ENCODE assay signal across 17 cellular contexts in genomic region chr1:203577874-203578464, GRCh38. TPM values are rescaled to one million over a fixed set of nuclear protein-coding genes. Genes with fewer than 3 reads are reported as not detected.
A peak's percentile ranks its signal among the peaks of the same experiment; 100 is the strongest.
DNase-seq lines count a peak whose midpoint lies in the region; ATAC-seq, FAIRE-seq and TF ChIP-seq lines count a peak whose summit lies in the region.
"Had no signal": no experiment of that assay in that cellular context is flagged by ENCODE, and none has a peak within 500 bp of the region (broad histone marks: within the 10 kb centered on the region; RNA-seq: fewer than 3 reads in every experiment).

No MANE protein-coding gene starts in this region.

- H3K27me3 Mint-ChIP-seq in WTC11 (ENCODE audit: low read depth) (no peaks in the 10 kb centered on the region; the same call in 1 of the 2 replicates), endothelial cell (ENCODE audit: unreplicated experiment) (no peaks in the 10 kb centered on the region)
- H3K27me3 Mint-ChIP-seq: CD4-positive, alpha-beta memory T cell had no signal

- H3K9me3 Mint-ChIP-seq in WTC11 (no peaks in the 10 kb centered on the region), endothelial cell (ENCODE audit: unreplicated experiment) (no peaks in the 10 kb centered on the region)
- H3K9me3 Mint-ChIP-seq: CD4-positive, alpha-beta memory T cell had no signal

- H3K4me1 ChIP-seq in HepG2 (ENCODE audit: insufficient read depth, low read length) (no peaks in the 10 kb centered on the region), right lobe of liver (no peaks in the 10 kb centered on the region)

- ATAC-seq in HepG2 (no peak), right lobe of liver (no peak), WTC11 (no peak), HG02678 (IDR thresholded peaks at IDR 0.05; ENCODE audit: unreplicated experiment) (no peak)

- no peak overlapping the region for H2AFZ ChIP-seq in HepG2 (ENCODE audit: low read length)
- no peak overlapping the region for H2AFZ ChIP-seq in neural cell (ENCODE audit: low read depth, low read length)

- H3K4me3 Mint-ChIP-seq in WTC11, result no peak overlapping the region
- H3K4me3 Mint-ChIP-seq in endothelial cell (ENCODE audit: unreplicated experiment), result no peak overlapping the region
- H3K4me3 Mint-ChIP-seq: CD4-positive, alpha-beta memory T cell had no signal

- no peaks in the 10 kb centered on the region for H3K79me2 ChIP-seq in HepG2 (ENCODE audit: insufficient read depth, low read length)
- H3K79me2 ChIP-seq in neural cell (replicated peaks; ENCODE audit: insufficient read depth, low read length), result no peaks in the 10 kb centered on the region

- H3F3A ChIP-seq in neural cell (ENCODE audit: insufficient read depth, low read length, poor library complexity, severe bottlenecking), result peaks cover 3% of the 10 kb centered on the region

- H4K20me1 ChIP-seq in HepG2 (ENCODE audit: insufficient read depth, low read length) (no peaks in the 10 kb centered on the region), neural cell (ENCODE audit: insufficient read depth) (no peaks in the 10 kb centered on the region)

- TF ChIP-seq CTCF in HepG2 (CRISPR knock-in tag; IDR thresholded peaks at IDR 0.05) (no peak), right lobe of liver (IDR thresholded peaks at IDR 0.05) (no peak), WTC11 (IDR thresholded peaks at IDR 0.05) (no peak), neural cell (IDR thresholded peaks at IDR 0.05; ENCODE audit: poor library complexity, severe bottlenecking) (no peak), endothelial cell (IDR thresholded peaks at IDR 0.05; ENCODE audit: unreplicated experiment) (no peak)

- no peaks in the 10 kb centered on the region for H3K9me2 ChIP-seq in neural cell (ENCODE audit: insufficient read depth, low read length)

- no peak overlapping the region for H3K27ac Mint-ChIP-seq in WTC11
- H3K27ac Mint-ChIP-seq in endothelial cell (ENCODE audit: unreplicated experiment), result no peak overlapping the region
- H3K27ac Mint-ChIP-seq: CD4-positive, alpha-beta memory T cell had no signal

- TF ChIP-seq POLR2A in HepG2 (IDR thresholded peaks at IDR 0.05; ENCODE audit: insufficient read depth in 1 of 2, low read depth in 2 of 2, low read length in 2 of 2), result no peak
- TF ChIP-seq POLR2A in right lobe of liver (IDR thresholded peaks at IDR 0.05), result no peak

- H3K4me3 ChIP-seq in HepG2 (replicated peaks in 1 of 3; ENCODE audit: insufficient read depth in 1 of 3, low read depth in 2 of 3, low read length in 3 of 3) (no peak overlapping the region), right lobe of liver (no peak overlapping the region), neural cell (ENCODE audit: low read length) (peak overlapping the region; percentile 32)

- POLR2A ChIA-PET in HepG2 (lab: Yijun Ruan, JAX) (no interaction called here), WTC11 (lab: Charles Lee) (no interaction called here)

- no peaks in the 10 kb centered on the region for H3K4me1 Mint-ChIP-seq in WTC11
- no peaks in the 10 kb centered on the region for H3K4me1 Mint-ChIP-seq in endothelial cell (ENCODE audit: unreplicated experiment)
- H3K4me1 Mint-ChIP-seq: CD4-positive, alpha-beta memory T cell had no signal

- 51% methylated on average over 7 of the region's 7 CpGs for WGBS in HepG2 (ENCODE audit: low lambda C conversion rate)
- WGBS in right lobe of liver (ENCODE audit: insufficient coverage, low coverage, low lambda C conversion rate, missing lambda C conversion rate), result 85% methylated on average over 7 of the region's 7 CpGs

- no peaks in the 10 kb centered on the region; a peak in 1 of 5 replicates for H3K27me3 ChIP-seq in HepG2 (ENCODE audit: control insufficient read depth in 1 of 2, insufficient read depth in 2 of 2, low read length in 2 of 2)
- H3K27me3 ChIP-seq in right lobe of liver, result no peaks in the 10 kb centered on the region
- no peaks in the 10 kb centered on the region for H3K27me3 ChIP-seq in neural cell (ENCODE audit: insufficient read depth, low read depth, low read length)

- no peak for DNase-seq in HepG2 (ENCODE audit: low spot score)
- DNase-seq in right lobe of liver, result no peak
- no peak for DNase-seq in WTC11 (ENCODE audit: low spot score)
- no peak for DNase-seq in endothelial cell (ENCODE audit: low spot score)
- DNase-seq: C1 segment of cervical spinal cord; Calu3; CD4-positive, alpha-beta memory T cell; COR-L47; DMS153; DND-41; GOT3; HCEC 1CT had no signal

- FAIRE-seq in HepG2 (lab: Jason Lieb, UNC), result no peak
- FAIRE-seq: G401.6, GM12892, H54 had no signal

- in situ Hi-C loops in HepG2 (cut with HindIII; ENCODE audit: extremely low pct_ligation_motif_present, low pct_unique_long_range_greater_than_20kb), result no loop called here

- intact Hi-C loops in HepG2 (cut with micrococcal nuclease; ENCODE audit: unreplicated experiment) (no loop called here), right lobe of liver (cut with DNase I) (no loop called here)

- no peaks in the 10 kb centered on the region for H3K9me3 ChIP-seq in HepG2 (ENCODE audit: low read length)
- no peaks in the 10 kb centered on the region for H3K9me3 ChIP-seq in right lobe of liver
- no peaks in the 10 kb centered on the region for H3K9me3 ChIP-seq in neural cell (ENCODE audit: low read length)

- BruUV-seq in HepG2 (replicated peaks; lab: Mats Ljungman, UMichigan), result no TSS peak

- TF ChIP-seq EP300 in HepG2 (IDR thresholded peaks at IDR 0.05; ENCODE audit: low read depth in 2 of 2, low read length in 2 of 2) (no peak), HepG2 (CRISPR knock-in tag; IDR thresholded peaks at IDR 0.05; ENCODE audit: borderline replicate concordance) (no peak), neural cell (conservative IDR thresholded peaks at IDR 0.05; ENCODE audit: poor library complexity, severe bottlenecking) (peak; percentile 94)

- TF ChIP-seq RAD21 in HepG2 (CRISPR knock-in tag; IDR thresholded peaks at IDR 0.05), result no peak
- TF ChIP-seq RAD21 in neural cell (conservative IDR thresholded peaks at IDR 0.05), result peak; percentile 23

- H3K36me3 ChIP-seq in HepG2 (replicated peaks in 1 of 2; ENCODE audit: control insufficient read depth in 1 of 2, insufficient read depth in 2 of 2, low read length in 2 of 2), result no peaks in the 10 kb centered on the region
- no peaks in the 10 kb centered on the region for H3K36me3 ChIP-seq in right lobe of liver
- H3K36me3 ChIP-seq in neural cell (ENCODE audit: insufficient read depth, low read length), result no peaks in the 10 kb centered on the region

- CTCF ChIA-PET in HepG2 (lab: Yijun Ruan, JAX; ENCODE audit: low intra/inter-chr PET ratio, low total read pairs) (no interaction called here), WTC11 (lab: Charles Lee) (interaction anchor here (1.9 kb wide), 1 partner anchor 125 kb away, joined by 5 read pairs; no protein-coding TSS in a partner anchor)

- H3K27ac ChIP-seq in HepG2 (ENCODE audit: extremely low read length, insufficient read depth, low read length), result no peak overlapping the region
- no peak overlapping the region for H3K27ac ChIP-seq in right lobe of liver
- peak overlapping the region; percentile 80 for H3K27ac ChIP-seq in neural cell (ENCODE audit: low read length)

- H3K36me3 Mint-ChIP-seq in WTC11 (no peaks in the 10 kb centered on the region), endothelial cell (ENCODE audit: low read depth, unreplicated experiment) (no peaks in the 10 kb centered on the region)
- H3K36me3 Mint-ChIP-seq: CD4-positive, alpha-beta memory T cell had no signal

- H3K4me2 ChIP-seq in HepG2 (ENCODE audit: low read depth, low read length) (no peak overlapping the region), neural cell (ENCODE audit: low read length) (peak overlapping the region; percentile 3)

- H3K9ac ChIP-seq in HepG2 (ENCODE audit: insufficient read depth, low read depth, low read length) (no peak overlapping the region), neural cell (ENCODE audit: low read length) (peak overlapping the region; percentile 40)

TF ChIP-seq in HepG2, 621 proteins besides CTCF, POLR2A, EP300 and RAD21 (continues in another document):
- TF ChIP-seq ZNF256 (CRISPR knock-in tag; conservative IDR thresholded peaks at IDR 0.05), result no peak

TF ChIP-seq in WTC11, 78 proteins besides CTCF, POLR2A, EP300 and RAD21 (continues in another document):
- TF ChIP-seq ZNF416 (CRISPR knock-in tag; IDR thresholded peaks at IDR 0.05), result no peak

TF ChIP-seq in neural cell, 6 proteins besides CTCF, POLR2A, EP300 and RAD21:
- TF ChIP-seq SMC3 (conservative IDR thresholded peaks at IDR 0.05; ENCODE audit: poor library complexity) (no peak), POLR2AphosphoS5 (IDR thresholded peaks at IDR 0.05) (peak; percentile 65), MXI1 (conservative IDR thresholded peaks at IDR 0.05; ENCODE audit: poor library complexity, severe bottlenecking) (peak; percentile 60)

RNA-seq across cellular contexts. Expression of gene ATP2B4, which starts 48.7 kb away (rescaled TPM):
- total RNA-seq in HepG2 (2016; rRNA removed; fragmentation: Illumina TruSeq; extraction: Trizol) (6.2 and 12.4 TPM in 2 replicates), right lobe of liver (10 to 100 TPM in 4 of 6 experiments, 1 to 10 TPM in 2; 8.7 to 59.3 (median 23.3) TPM), WTC11 (2021) (18.5 to 22.1 TPM (median 19.1 TPM) in 3 replicates), endothelial cell (ENCODE audit: unreplicated experiment) (137 TPM)
- 1.7 TPM in 2 replicates for total RNA-seq in HepG2 (2016; cell fraction: cytosol; rRNA removed; fragmentation: Illumina TruSeq; extraction: Trizol; ENCODE audit: low read depth)
- total RNA-seq in HepG2 (2016; cell fraction: insoluble cytoplasmic fraction; rRNA removed; fragmentation: Illumina TruSeq; extraction: Trizol), result 6.9 and 11.1 TPM in 2 replicates
- total RNA-seq in HepG2 (2016; cell fraction: membrane; rRNA removed; fragmentation: Illumina TruSeq; extraction: Trizol), result 3.0 and 3.9 TPM in 2 replicates
- total RNA-seq in HepG2 (2016; cell fraction: nucleus; rRNA removed; fragmentation: Illumina TruSeq; extraction: Trizol), result 19.3 and 20.7 TPM in 2 replicates
- polyA plus RNA-seq in HepG2 (2011; rRNA removed) (9.0 and 9.9 TPM in 2 replicates), neural cell (1.4 and 2.9 TPM in 2 replicates)
- polyA plus RNA-seq in HepG2 (2011; cell fraction: cytosol; rRNA removed), result 5.2 and 7.5 TPM in 2 replicates
- polyA plus RNA-seq in HepG2 (2011; cell fraction: nucleus; rRNA removed), result 12.2 and 12.9 TPM in 2 replicates
- polyA plus RNA-seq in HepG2 (2012), result 6.8 and 9.0 TPM in 2 replicates
- polyA plus RNA-seq in HepG2 (2016; cell fraction: cytosol; fragmentation: Illumina TruSeq; extraction: Trizol; ENCODE audit: low read depth), result 0.69 and 0.76 TPM in 2 replicates
- polyA plus RNA-seq in HepG2 (2016; cell fraction: insoluble cytoplasmic fraction; fragmentation: Illumina TruSeq; extraction: Trizol; ENCODE audit: low read depth), result 3.5 and 4.1 TPM in 2 replicates
- 1.8 and 2.0 TPM in 2 replicates for polyA plus RNA-seq in HepG2 (2016; cell fraction: membrane; fragmentation: Illumina TruSeq; extraction: Trizol; ENCODE audit: low read depth)
- 17.9 and 18.5 TPM in 2 replicates for polyA plus RNA-seq in HepG2 (2016; cell fraction: nucleus; fragmentation: Illumina TruSeq; extraction: Trizol; ENCODE audit: insufficient read depth, low read depth)
- 32.7 and 131 TPM in 2 replicates for polyA minus RNA-seq in HepG2 (2011; rRNA and poly(A)+ RNA removed; ENCODE audit: low replicate concordance)
- 14.0 and 16.7 TPM in 2 replicates for polyA minus RNA-seq in HepG2 (2011; cell fraction: cytosol; rRNA and poly(A)+ RNA removed)
- 14.4 and 22.9 TPM in 2 replicates for polyA minus RNA-seq in HepG2 (2011; cell fraction: nucleus; rRNA and poly(A)+ RNA removed)
- 11.3 and 11.4 TPM in 2 replicates for polyA minus RNA-seq in neural cell

Comparison
In these comparisons a context has a peak if more than half of its experiments do, and no peak if none do; other contexts are left out.
1. Of the 50 proteins assayed by ChIP-seq in both HepG2 and WTC11: peak only in HepG2: none; only in WTC11: PRDM15; in both: none; in neither: 49.